37 cellular contexts compared by ENCODE assay signal in the genomic region with DNA sequence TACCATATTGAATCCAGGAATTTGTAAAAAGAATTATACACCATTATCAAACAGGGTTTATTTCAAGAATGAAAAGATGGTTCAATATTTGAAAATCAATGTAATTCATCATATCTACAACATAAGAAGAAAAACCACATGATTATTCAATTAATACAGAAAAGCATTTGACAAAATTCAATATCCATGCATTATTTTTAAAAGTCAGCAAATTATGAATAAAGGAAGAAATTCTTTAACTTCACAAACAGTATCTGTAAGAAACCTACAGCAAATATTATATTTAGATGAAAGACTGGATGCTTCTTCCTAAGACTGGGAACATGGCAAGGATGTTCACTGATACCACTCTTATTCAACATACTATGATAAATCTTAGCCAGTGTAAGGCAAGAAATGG. TPM values are rescaled to one million over a fixed set of nuclear protein-coding genes. Genes with fewer than 3 reads are reported as not detected.
"Had no signal": no experiment of that assay in that cellular context is flagged by ENCODE, and none has a peak within 500 bp of the region (broad histone marks: within the 10 kb centered on the region; RNA-seq: fewer than 3 reads in every experiment).

No MANE protein-coding gene starts in this region.

- H3K27ac ChIP-seq: adrenal gland, body of pancreas, brain microvascular endothelial cell, breast epithelium, VCaP had no signal

- DNase-seq: activated B cell treated with CpG ODN at 0.5 μM for 24 hours; activated CD4-positive, alpha-beta memory T cell treated with anti-CD3 and anti-CD28 coated beads for 36 hours; activated CD4-positive, alpha-beta T cell treated with anti-CD3 and anti-CD28 coated beads for 4 hours; activated CD4-positive, alpha-beta T cell treated with anti-CD3 and anti-CD28 coated beads, Interleukin-2, amount 10 ng/mL, durations not matched to agents 24 days and 14 days; activated CD4-positive, alpha-beta T cell treated with anti-CD3 and anti-CD28 coated beads, Interleukin-2, amount 50 U/mL, for 1 hour; activated CD4-positive, alpha-beta T cell treated with anti-CD3 and anti-CD28 coated beads, Interleukin-2, amount 50 U/mL, for 4 hours; activated CD4-positive, CD25-positive, alpha-beta regulatory T cell treated with anti-CD3 and anti-CD28 coated beads, Interleukin-2, amount 50 U/mL, for 72 hours; activated CD8-positive, alpha-beta memory T cell treated with anti-CD3 and anti-CD28 coated beads, Interleukin-2, amount 50 U/mL, for 4 hours; activated CD8-positive, alpha-beta T cell treated with anti-CD3 and anti-CD28 coated beads for 36 hours; activated effector memory CD4-positive, alpha-beta T cell treated with anti-CD3 and anti-CD28 coated beads, Interleukin-2, amount 50 U/mL, for 16 hours; activated gamma-delta T cell treated with Interleukin-2 at 50 U/mL for 16 hours; activated naive CD4-positive, alpha-beta T cell; activated naive CD4-positive, alpha-beta T cell treated with anti-CD3 and anti-CD28 coated beads for 36 hours; activated naive CD4-positive, alpha-beta T cell treated with anti-CD3 and anti-CD28 coated beads, Interleukin-2, amount 50 U/mL, for 16 hours; activated naive CD8-positive, alpha-beta T cell treated with anti-CD3 and anti-CD28 coated beads for 36 hours; activated T-cell treated with anti-CD3 and anti-CD28 coated beads for 4 hours; activated T-cell treated with anti-CD3 and anti-CD28 coated beads, Interleukin-2, amount 50 U/mL, for 1 hour; activated T-cell treated with anti-CD3 and anti-CD28 coated beads, Interleukin-2, amount 50 U/mL, for 4 hours; activated T-cell treated with anti-CD3 and anti-CD28 coated beads, Interleukin-2, amount 50 U/mL, for 72 hours; adrenal gland; amniotic stem cell; aorta; body of pancreas; brain microvascular endothelial cell; central memory CD4-positive, alpha-beta T cell; T-helper 2 cell; T-helper 9 cell had no signal

- H3K9me3 ChIP-seq: adrenal gland, body of pancreas, breast epithelium had no signal

- ATAC-seq: activated CD8-positive, alpha-beta T cell treated with anti-CD3 and anti-CD28 coated beads for 36 hours; activated naive CD4-positive, alpha-beta T cell treated with anti-CD3 and anti-CD28 coated beads, Interleukin-2, amount 50 U/mL, for 72 hours; activated T-cell treated with anti-CD3 and anti-CD28 coated beads, Interleukin-2, amount 50 U/mL, for 4 hours; activated T-cell treated with anti-CD3 and anti-CD28 coated beads, Interleukin-2, amount 50 U/mL, for 72 hours; activated T-helper 17 cell treated with anti-CD3 and anti-CD28 coated beads, Interleukin-2, amount 50 U/mL, for 72 hours; body of pancreas had no signal

- FAIRE-seq: astrocyte, TTC549 had no signal

- H3K4me1 ChIP-seq: adrenal gland, body of pancreas, breast epithelium had no signal

- H3K36me3 ChIP-seq: adrenal gland, brain microvascular endothelial cell, breast epithelium had no signal

- H3K27me3 ChIP-seq: adrenal gland, body of pancreas, brain microvascular endothelial cell, breast epithelium had no signal

- H3K4me3 ChIP-seq: adrenal gland, body of pancreas, breast epithelium had no signal

RNA-seq across cellular contexts. Expression of gene TOPAZ1, which starts 55.6 kb away (rescaled TPM):
- total RNA-seq: activated B cell treated with CpG ODN at 0.5 μM for 24 hours; activated CD4-positive, alpha-beta memory T cell treated with anti-CD3 and anti-CD28 coated beads for 36 hours; activated CD4-positive, alpha-beta T cell treated with anti-CD3 and anti-CD28 coated beads, Interleukin-2, amount 10 ng/mL, durations not matched to agents 24 days and 14 days; activated CD8-positive, alpha-beta memory T cell treated with anti-CD3 and anti-CD28 coated beads for 36 hours; activated CD8-positive, alpha-beta T cell treated with anti-CD3 and anti-CD28 coated beads for 36 hours; activated naive CD4-positive, alpha-beta T cell treated with anti-CD3 and anti-CD28 coated beads for 36 hours; activated naive CD4-positive, alpha-beta T cell treated with anti-CD3 and anti-CD28 coated beads, Interleukin-2, amount 50 U/mL, for 72 hours; activated naive CD8-positive, alpha-beta T cell treated with anti-CD3 and anti-CD28 coated beads for 36 hours; activated T-cell treated with anti-CD3 and anti-CD28 coated beads, Interleukin-2, amount 50 U/mL, for 4 hours; activated T-cell treated with anti-CD3 and anti-CD28 coated beads, Interleukin-2, amount 50 U/mL, for 72 hours; activated T-helper 1 cell treated with anti-CD3 and anti-CD28 coated beads, Interleukin-12 subunit alpha, Interleukin-12 subunit beta, Interleukin-2, Interleukin-4 antibody, amounts not matched to agents 30 ng/mL and 10 ng/mL and 1 ng/mL, durations not matched to agents 14 hours and 24 hours and 36 hours; activated T-helper 17 cell treated with anti-CD3 and anti-CD28 coated beads, Interleukin-2, amount 50 U/mL, for 72 hours; adrenal gland; aorta; astrocyte; body of pancreas; breast epithelium; cardiac septum; cerebellum had no signal
- polyA plus RNA-seq: adrenal gland, aorta had no signal
